Comparison of ENCODE assay signal across 11 cellular contexts in genomic region chr12:8254705-8255104, GRCh38. TPM values are rescaled to one million over a fixed set of nuclear protein-coding genes. Genes with fewer than 3 reads are reported as not detected.
DNase-seq lines count a peak whose midpoint lies in the region; ATAC-seq, FAIRE-seq and TF ChIP-seq lines count a peak whose summit lies in the region.
"Not testable (repeated sequence)": the region's sequence is repeated elsewhere in the genome, so short reads cannot be mapped to it uniquely, and the experiment has no call there.
"Had no signal": no experiment of that assay in that cellular context is flagged by ENCODE, and none has a peak within 500 bp of the region (broad histone marks: within the 10 kb centered on the region; RNA-seq: fewer than 3 reads in every experiment).

No MANE protein-coding gene starts in this region.

- not testable (repeated sequence) for H2AK5ac ChIP-seq in IMR-90 (ENCODE audit: low read depth, low read length)

- TF ChIP-seq EP300 in A549 (IDR thresholded peaks at IDR 0.05); K562 (IDR thresholded peaks at IDR 0.05; ENCODE audit: low read length); HepG2 (IDR thresholded peaks at IDR 0.05; ENCODE audit: low read depth in 2 of 2, low read length in 2 of 2); HepG2 (CRISPR knock-in tag; IDR thresholded peaks at IDR 0.05; ENCODE audit: borderline replicate concordance): not testable (repeated sequence)

- not testable (repeated sequence) for H3K27me3 Mint-ChIP-seq in neural crest cell (ENCODE audit: low read depth)

- H4K8ac ChIP-seq in IMR-90 (ENCODE audit: low read depth in 2 of 2, low read length in 2 of 2), result not testable (repeated sequence)

- not testable (repeated sequence) for ATAC-seq in A549; IMR-90 (ENCODE audit: low read depth); K562; HepG2

- H3K23ac ChIP-seq in IMR-90 (ENCODE audit: low read depth, low read length), result not testable (repeated sequence)

- POLR2A ChIA-PET in A549 (lab: Yijun Ruan, JAX); IMR-90 (lab: Charles Lee; ENCODE audit: unreplicated experiment); K562 (lab: Yijun Ruan, JAX); HepG2 (lab: Yijun Ruan, JAX): not testable (repeated sequence)

- H3K27ac Mint-ChIP-seq in neural crest cell (ENCODE audit: unreplicated experiment), result peak overlapping the region; percentile 90

- H2BK5ac ChIP-seq in IMR-90 (ENCODE audit: low read depth, low read length, poor library complexity, severe bottlenecking), result not testable (repeated sequence)

- not testable (repeated sequence) for H3K79me2 ChIP-seq in K562 (ENCODE audit: control insufficient read depth, insufficient read depth, low read length); HepG2 (ENCODE audit: insufficient read depth, low read length)

- TF ChIP-seq POLR2A in A549 (IDR thresholded peaks at IDR 0.05; ENCODE audit: low read length); IMR-90 (IDR thresholded peaks at IDR 0.05; ENCODE audit: low read depth, low read length); K562 (conservative IDR thresholded peaks at IDR 0.05); HepG2 (IDR thresholded peaks at IDR 0.05; ENCODE audit: insufficient read depth in 1 of 2, low read depth in 2 of 2, low read length in 2 of 2): not testable (repeated sequence)

- intact Hi-C loops in IMR-90 (cut with micrococcal nuclease); K562 (cut with micrococcal nuclease); HepG2 (cut with micrococcal nuclease; ENCODE audit: unreplicated experiment): not testable (repeated sequence)

- H2AFZ ChIP-seq in IMR-90 (replicated peaks; ENCODE audit: low read length, poor library complexity); K562 (ENCODE audit: low read depth, low read length); HepG2 (ENCODE audit: low read length): not testable (repeated sequence)

- H3K9me3 Mint-ChIP-seq in neural crest cell, result not testable (repeated sequence)

- not testable (repeated sequence) for H2AK9ac ChIP-seq in IMR-90 (replicated peaks; ENCODE audit: low read depth, low read length, poor library complexity)

- not testable (repeated sequence) for TF ChIP-seq RAD21 in A549 (conservative IDR thresholded peaks at IDR 0.05 in 1 of 2, IDR thresholded peaks at IDR 0.05 in 1 of 2); IMR-90 (IDR thresholded peaks at IDR 0.05; ENCODE audit: low read length); K562 (CRISPR knock-in tag; conservative IDR thresholded peaks at IDR 0.05 in 1 of 2, IDR thresholded peaks at IDR 0.05 in 1 of 2); HepG2 (CRISPR knock-in tag; IDR thresholded peaks at IDR 0.05)

- H4K20me1 ChIP-seq in IMR-90 (ENCODE audit: insufficient read depth, low read length); K562 (replicated peaks; ENCODE audit: control insufficient read depth, insufficient read depth, low read length); HepG2 (ENCODE audit: insufficient read depth, low read length): not testable (repeated sequence)

- not testable (repeated sequence) for BruUV-seq in IMR-90 (replicated peaks; lab: Mats Ljungman, UMichigan); K562 (replicated peaks; lab: Mats Ljungman, UMichigan); HepG2 (replicated peaks; lab: Mats Ljungman, UMichigan)

- not testable (repeated sequence) for H3K4me3 ChIP-seq in A549; IMR-90 (ENCODE audit: insufficient read depth, low read depth, low read length); K562; HepG2 (replicated peaks in 1 of 3; ENCODE audit: insufficient read depth in 1 of 3, low read depth in 2 of 3, low read length in 3 of 3)

- WGBS in A549 (ENCODE audit: missing lambda C conversion rate), result 31% methylated on average over 9 of the region's 9 CpGs
- 96% methylated on average over 4 of the region's 9 CpGs; no CpG with 5 or more reads in 1 of the 2 experiments for WGBS in IMR-90 (ENCODE audit: extremely low coverage in 2 of 2, insufficient read length in 1 of 2), 2 experiments
- under 1% methylated on average over 9 of the region's 9 CpGs for WGBS in K562 (ENCODE audit: insufficient coverage, low coverage, missing lambda C conversion rate)
- WGBS in HepG2 (ENCODE audit: low lambda C conversion rate), result 34% methylated on average over 6 of the region's 9 CpGs

- H3K79me1 ChIP-seq in IMR-90 (ENCODE audit: low read depth in 1 of 2, low read length in 2 of 2), result not testable (repeated sequence)

- not testable (repeated sequence) for H3K56ac ChIP-seq in IMR-90 (ENCODE audit: extremely low read depth, insufficient read depth, low read length)

- not testable (repeated sequence) for H3K9me1 ChIP-seq in IMR-90 (ENCODE audit: insufficient read depth, low read length); K562 (ENCODE audit: control insufficient read depth, insufficient read depth, low read length)

- not testable (repeated sequence) for H4K91ac ChIP-seq in IMR-90 (ENCODE audit: insufficient read depth, low read depth, low read length)

- not testable (repeated sequence) for H4K5ac ChIP-seq in IMR-90 (ENCODE audit: low read depth, low read length)

- DNase-seq in A549 (ENCODE audit: low read depth in 1 of 2, low spot score in 1 of 2); IMR-90; K562 (ENCODE audit: extremely low read depth in 1 of 4, low spot score in 3 of 4); HepG2 (ENCODE audit: low spot score); neural crest cell (ENCODE audit: low read depth, low spot score): not testable (repeated sequence)
- peak; percentile 2 for DNase-seq in GM20000 (ENCODE audit: low spot score)

- not testable (repeated sequence) for H3K4me1 ChIP-seq in A549; IMR-90 (ENCODE audit: control insufficient read depth, insufficient read depth, low read length); K562 (replicated peaks in 1 of 2; ENCODE audit: control insufficient read depth in 2 of 2, insufficient read depth in 2 of 2, low read length in 2 of 2); HepG2 (ENCODE audit: insufficient read depth, low read length)

- H3K4me3 Mint-ChIP-seq in neural crest cell, result not testable (repeated sequence)

- not testable (repeated sequence) for H3K27me3 ChIP-seq in IMR-90 (ENCODE audit: control insufficient read depth, insufficient read depth, low read length); K562 (ENCODE audit: control insufficient read depth in 2 of 2, insufficient read depth in 2 of 2, low read length in 2 of 2); HepG2 (ENCODE audit: control insufficient read depth in 1 of 2, insufficient read depth in 2 of 2, low read length in 2 of 2)

- H3K9ac ChIP-seq in IMR-90 (ENCODE audit: low read depth, low read length); K562 (ENCODE audit: insufficient read depth in 1 of 2, low read depth in 2 of 2, low read length in 2 of 2); HepG2 (ENCODE audit: insufficient read depth, low read depth, low read length): not testable (repeated sequence)

- H2BK120ac ChIP-seq in IMR-90 (ENCODE audit: low read depth, low read length), result not testable (repeated sequence)

- H3K4me2 ChIP-seq in A549; IMR-90 (ENCODE audit: low read depth, low read length); K562 (ENCODE audit: insufficient read depth, low read length); HepG2 (ENCODE audit: low read depth, low read length): not testable (repeated sequence)

- H3K4me1 Mint-ChIP-seq in neural crest cell, result not testable (repeated sequence)

- not testable (repeated sequence) for H3K36me3 Mint-ChIP-seq in neural crest cell (ENCODE audit: low read depth)

- FAIRE-seq in A549 (lab: Jason Lieb, UNC); K562 (lab: Jason Lieb, UNC); HepG2 (lab: Jason Lieb, UNC): not testable (repeated sequence)

- in situ Hi-C loops in IMR-90 (cut with MboI; ENCODE audit: low sequenced_read_pairs); K562 (cut with MboI); HepG2 (cut with HindIII; ENCODE audit: extremely low pct_ligation_motif_present, low pct_unique_long_range_greater_than_20kb): not testable (repeated sequence)

- not testable (repeated sequence) for H3K27ac ChIP-seq in A549; IMR-90 (ENCODE audit: insufficient read depth, low read length); K562 (ENCODE audit: extremely low read depth, low read depth, low read length); HepG2 (ENCODE audit: extremely low read length, insufficient read depth, low read length)

- H3K18ac ChIP-seq in IMR-90 (ENCODE audit: low read depth, low read length), result not testable (repeated sequence)

- CTCF ChIA-PET in A549 (lab: Yijun Ruan, JAX); IMR-90 (lab: Yijun Ruan, JAX); K562 (lab: Yijun Ruan, JAX; ENCODE audit: low intra/inter-chr PET ratio); HepG2 (lab: Yijun Ruan, JAX; ENCODE audit: low intra/inter-chr PET ratio, low total read pairs): not testable (repeated sequence)

- not testable (repeated sequence) for H2BK20ac ChIP-seq in IMR-90 (ENCODE audit: low read depth, low read length)

- H3K14ac ChIP-seq in IMR-90 (replicated peaks; ENCODE audit: low read depth, low read length), result not testable (repeated sequence)

- not testable (repeated sequence) for H3K9me3 ChIP-seq in A549; IMR-90 (ENCODE audit: control insufficient read depth, insufficient read depth, low read length); K562 (replicated peaks; ENCODE audit: control insufficient read depth, insufficient read depth, low read depth, low read length); HepG2 (ENCODE audit: low read length)

- not testable (repeated sequence) for H3K4ac ChIP-seq in IMR-90 (ENCODE audit: low read depth, low read length)

- TF ChIP-seq CTCF in A549 (IDR thresholded peaks at IDR 0.05); GM20000 (IDR thresholded peaks at IDR 0.05; ENCODE audit: extremely low read depth, missing control alignments); IMR-90 (conservative IDR thresholded peaks at IDR 0.05; ENCODE audit: low read depth, low read length); K562 (IDR thresholded peaks at IDR 0.05 in 2 of 3, conservative IDR thresholded peaks at IDR 0.05 in 1 of 3; ENCODE audit: insufficient read depth in 2 of 3, low read depth in 1 of 3, low read length in 3 of 3); HepG2 (CRISPR knock-in tag; IDR thresholded peaks at IDR 0.05); neural crest cell (conservative IDR thresholded peaks at IDR 0.05): not testable (repeated sequence)

- H3K36me3 ChIP-seq in IMR-90 (ENCODE audit: control insufficient read depth, insufficient read depth, low read length); K562 (ENCODE audit: control insufficient read depth, insufficient read depth, low read length); HepG2 (replicated peaks in 1 of 2; ENCODE audit: control insufficient read depth in 1 of 2, insufficient read depth in 2 of 2, low read length in 2 of 2): not testable (repeated sequence)

- H2BK15ac ChIP-seq in IMR-90 (ENCODE audit: low read depth, low read length), result not testable (repeated sequence)

- dilution Hi-C loops in IMR-90 (cut with HindIII; ENCODE audit: low sequenced_read_pairs, unreplicated experiment), result not testable (repeated sequence)

RNA-seq across cellular contexts. Expression of gene FAM90A1, which starts 27.3 kb away (rescaled TPM):
- 0.03 and 0.04 TPM in 2 replicates for polyA plus RNA-seq in A549 (2011; rRNA removed)
- polyA plus RNA-seq in A549 (2012; cell fraction: cytosol; rRNA removed), result 0.04 TPM in 2 replicates
- 0.12 and 0.24 TPM in 2 replicates for polyA plus RNA-seq in A549 (2012; cell fraction: nucleus; rRNA removed)
- 0.07 TPM in 1 of 3 replicates, not detected in the others for polyA plus RNA-seq in A549 (2017; fragmentation: RNase III; extraction: RNeasy Plus Mini Kit Qiagen cat#74134 plus additional on column Dnase treatment)
- not detected in 2 replicates for polyA minus RNA-seq in A549 (2011; rRNA and poly(A)+ RNA removed)
- under 0.01 TPM in 1 of 2 replicates, not detected in the other for total RNA-seq in IMR-90 (2012; rRNA removed)
- 0.09 and 0.11 TPM in 2 replicates for polyA plus RNA-seq in IMR-90 (2012; rRNA removed)
- polyA plus RNA-seq in IMR-90 (2012; cell fraction: cytosol; rRNA removed), result 0.09 and 0.10 TPM in 2 replicates
- polyA plus RNA-seq in IMR-90 (2012; cell fraction: nucleus; rRNA removed; ENCODE audit: low replicate concordance), result 0.28 and 0.30 TPM in 2 replicates
- total RNA-seq in K562 (2011; cell fraction: chromatin; rRNA removed; ENCODE audit: low replicate concordance), result not detected in 2 replicates
- not detected in 2 replicates for total RNA-seq in K562 (2011; cell fraction: nucleolus; rRNA removed)
- not detected in 2 replicates for total RNA-seq in K562 (2011; cell fraction: nucleoplasm; rRNA removed)
- 0.04 TPM in 1 of 2 replicates, not detected in the other for total RNA-seq in K562 (2014; rRNA removed)
- not detected in 2 replicates for total RNA-seq in K562 (2014; rRNA removed; fragmentation: Illumina TruSeq; extraction: Trizol)
- total RNA-seq in K562 (2015; rRNA removed; fragmentation: Illumina TruSeq; extraction: Trizol), result 0.04 TPM in 1 of 2 replicates, not detected in the other
- total RNA-seq in K562 (2021), result 0.16 TPM in 1 of 2 replicates, not detected in the other
- polyA plus RNA-seq in K562 (2011; rRNA removed), result 0.03 and 0.11 TPM in 2 replicates
- 0.04 and 0.07 TPM in 2 replicates for polyA plus RNA-seq in K562 (2011; cell fraction: cytosol; rRNA removed)
- polyA plus RNA-seq in K562 (2011; cell fraction: nucleus; rRNA removed), result 0.10 TPM in 1 of 2 replicates, not detected in the other
- 0.12 and 0.19 TPM in 2 replicates for polyA plus RNA-seq in K562 (2012)
- polyA plus RNA-seq in K562 (2014; fragmentation: Illumina TruSeq; extraction: Trizol), result 0.07 and 0.25 TPM in 2 replicates
- polyA plus RNA-seq in K562 (2014; fragmentation: Nextera tagmentation; extraction: Ambion mirVana), result under 1 TPM in 1 of 2 experiments, not detected in 1; 0.01 TPM
- polyA plus RNA-seq in K562 (2014; rRNA removed), result 0.32 TPM in 1 of 2 replicates, not detected in the other
- 0.06 TPM in 1 of 2 replicates, not detected in the other for polyA minus RNA-seq in K562 (2011; rRNA and poly(A)+ RNA removed)
- not detected in 2 replicates for polyA minus RNA-seq in K562 (2011; cell fraction: cytosol; rRNA and poly(A)+ RNA removed)
- not detected in 2 replicates for polyA minus RNA-seq in K562 (2011; cell fraction: nucleus; rRNA and poly(A)+ RNA removed)
- not detected in 2 replicates for total RNA-seq in HepG2 (2016; rRNA removed; fragmentation: Illumina TruSeq; extraction: Trizol)
- total RNA-seq in HepG2 (2016; cell fraction: cytosol; rRNA removed; fragmentation: Illumina TruSeq; extraction: Trizol; ENCODE audit: low read depth), result not detected in 2 replicates
- not detected in 2 replicates for total RNA-seq in HepG2 (2016; cell fraction: insoluble cytoplasmic fraction; rRNA removed; fragmentation: Illumina TruSeq; extraction: Trizol)
- not detected in 2 replicates for total RNA-seq in HepG2 (2016; cell fraction: membrane; rRNA removed; fragmentation: Illumina TruSeq; extraction: Trizol)
- total RNA-seq in HepG2 (2016; cell fraction: nucleus; rRNA removed; fragmentation: Illumina TruSeq; extraction: Trizol), result not detected in 2 replicates
- not detected in 2 replicates for polyA plus RNA-seq in HepG2 (2011; rRNA removed)
- not detected in 2 replicates for polyA plus RNA-seq in HepG2 (2011; cell fraction: cytosol; rRNA removed)
- not detected in 2 replicates for polyA plus RNA-seq in HepG2 (2011; cell fraction: nucleus; rRNA removed)
- not detected in 2 replicates for polyA plus RNA-seq in HepG2 (2012)
- not detected in 2 replicates for polyA plus RNA-seq in HepG2 (2016; cell fraction: cytosol; fragmentation: Illumina TruSeq; extraction: Trizol; ENCODE audit: low read depth)
- polyA plus RNA-seq in HepG2 (2016; cell fraction: insoluble cytoplasmic fraction; fragmentation: Illumina TruSeq; extraction: Trizol; ENCODE audit: low read depth), result not detected in 2 replicates
- polyA plus RNA-seq in HepG2 (2016; cell fraction: membrane; fragmentation: Illumina TruSeq; extraction: Trizol; ENCODE audit: low read depth), result not detected in 2 replicates
- not detected in 2 replicates for polyA plus RNA-seq in HepG2 (2016; cell fraction: nucleus; fragmentation: Illumina TruSeq; extraction: Trizol; ENCODE audit: insufficient read depth, low read depth)
- not detected in 2 replicates for polyA minus RNA-seq in HepG2 (2011; rRNA and poly(A)+ RNA removed; ENCODE audit: low replicate concordance)
- not detected in 2 replicates for polyA minus RNA-seq in HepG2 (2011; cell fraction: cytosol; rRNA and poly(A)+ RNA removed)
- polyA minus RNA-seq in HepG2 (2011; cell fraction: nucleus; rRNA and poly(A)+ RNA removed), result not detected in 2 replicates
- not detected in 2 replicates for total RNA-seq in neural crest cell
- total RNA-seq: A172; A673; CD4-positive, alpha-beta memory T cell; CD8-positive, alpha-beta memory T cell had no signal
- polyA plus RNA-seq: CD14-positive monocyte had no signal
